In genomic region chr11:78810489-78811090, GRCh38 we compare ENCODE assay signal across 16 cellular contexts.
DNase-seq lines count a peak whose midpoint lies in the region; ATAC-seq, FAIRE-seq and TF ChIP-seq lines count a peak whose summit lies in the region.
"Had no signal": no experiment of that assay in that cellular context is flagged by ENCODE, and none has a peak within 500 bp of the region (broad histone marks: within the 10 kb centered on the region; RNA-seq: fewer than 3 reads in every experiment).

No MANE protein-coding gene starts in this region.

- H3K4me3 ChIP-seq in breast epithelium, result no peak overlapping the region
- no peak overlapping the region for H3K4me3 ChIP-seq in fibroblast of lung (replicated peaks in 1 of 4; ENCODE audit: control extremely low read depth in 1 of 4, insufficient read depth in 1 of 4, low read depth in 3 of 4, low read length in 4 of 4)
- H3K4me3 ChIP-seq in muscle layer of duodenum (ENCODE audit: low read depth in 1 of 2, low read length in 2 of 2), result no peak overlapping the region
- H3K4me3 ChIP-seq in uterus, result no peak overlapping the region
- no peak overlapping the region for H3K4me3 ChIP-seq in small intestine (ENCODE audit: low read depth in 1 of 2, low read length in 2 of 2)
- H3K4me3 ChIP-seq in PC-9, result no peak overlapping the region

- no peak overlapping the region for H3K9ac ChIP-seq in fibroblast of lung (ENCODE audit: insufficient read depth, low read length)

- no peak for FAIRE-seq in small intestine (lab: Jason Lieb, UNC)
- FAIRE-seq: H1, keratinocyte had no signal

- no peak overlapping the region for H3K4me3 Mint-ChIP-seq in MCF 10A (ENCODE audit: unreplicated experiment)
- H3K4me3 Mint-ChIP-seq: activated CD8-positive, alpha-beta memory T cell treated with anti-CD3 and anti-CD28 coated beads, Interleukin-2, amount 10 ng/mL, durations not matched to agents 7 days and 5 days; naive thymus-derived CD8-positive, alpha-beta T cell had no signal

- no peak for ATAC-seq in GM21529 (IDR thresholded peaks at IDR 0.05; ENCODE audit: unreplicated experiment)
- ATAC-seq: activated CD8-positive, alpha-beta memory T cell treated with anti-CD3 and anti-CD28 coated beads, Interleukin-2, amount 10 ng/mL, durations not matched to agents 7 days and 5 days; naive thymus-derived CD8-positive, alpha-beta T cell had no signal

- no peaks in the 10 kb centered on the region for H3K9me2 ChIP-seq in PC-9 (ENCODE audit: insufficient read depth)

- no peaks in the 10 kb centered on the region for H3K36me3 Mint-ChIP-seq in MCF 10A (ENCODE audit: insufficient read depth, unreplicated experiment)
- H3K36me3 Mint-ChIP-seq: activated CD8-positive, alpha-beta memory T cell treated with anti-CD3 and anti-CD28 coated beads, Interleukin-2, amount 10 ng/mL, durations not matched to agents 7 days and 5 days; naive thymus-derived CD8-positive, alpha-beta T cell had no signal

- TF ChIP-seq POLR2A in breast epithelium (IDR thresholded peaks at IDR 0.05), result no peak
- TF ChIP-seq POLR2A in uterus (IDR thresholded peaks at IDR 0.05), result no peak

- H3K9me3 ChIP-seq in breast epithelium (no peaks in the 10 kb centered on the region), fibroblast of lung (ENCODE audit: control insufficient read depth, insufficient read depth, low read depth, low read length) (no peaks in the 10 kb centered on the region), muscle layer of duodenum (ENCODE audit: control insufficient read depth in 1 of 2, low read length in 2 of 2) (no peaks in the 10 kb centered on the region), uterus (no peaks in the 10 kb centered on the region), small intestine (ENCODE audit: control insufficient read depth, low read depth) (no peaks in the 10 kb centered on the region), PC-9 (ENCODE audit: insufficient read depth, low read depth) (no peaks in the 10 kb centered on the region)

- H3K27ac ChIP-seq in breast epithelium (peak overlapping the region; percentile 16 to 46), fibroblast of lung (ENCODE audit: insufficient read depth, low read length) (peak overlapping the region; percentile 77), muscle layer of duodenum (ENCODE audit: low read length) (peak overlapping the region; percentile 68), uterus (peak overlapping the region; percentile 65 to 67), small intestine (ENCODE audit: low read depth in 1 of 2, low read length in 1 of 2) (peak overlapping the region in 1 of 2 donors; percentile 81), PC-9 (no peak overlapping the region)

- H3K36me3 ChIP-seq in breast epithelium, result no peaks in the 10 kb centered on the region
- no peaks in the 10 kb centered on the region for H3K36me3 ChIP-seq in fibroblast of lung (ENCODE audit: control insufficient read depth, insufficient read depth, low read length)
- no peaks in the 10 kb centered on the region for H3K36me3 ChIP-seq in muscle layer of duodenum (ENCODE audit: control insufficient read depth in 1 of 2, insufficient read depth in 2 of 2, low read length in 2 of 2)
- no peaks in the 10 kb centered on the region for H3K36me3 ChIP-seq in uterus
- H3K36me3 ChIP-seq in small intestine (ENCODE audit: control insufficient read depth in 2 of 2, insufficient read depth in 2 of 2, low read length in 2 of 2), result no peaks in the 10 kb centered on the region
- H3K36me3 ChIP-seq in PC-9 (ENCODE audit: low read depth), result no peaks in the 10 kb centered on the region

- intact Hi-C loops in breast epithelium (cut with DNase I; ENCODE audit: low total_unique reads), result no loop called here
- intact Hi-C loops in MCF 10A (cut with micrococcal nuclease), result no loop called here
- intact Hi-C loops in uterus (cut with DNase I; ENCODE audit: low total_unique reads), result loop anchor here (10.0 kb wide), 1 partner anchor 166 kb away; no protein-coding TSS in a partner anchor
- intact Hi-C loops in PC-9 (cut with micrococcal nuclease; ENCODE audit: unreplicated experiment), result no loop called here

- DNase-seq in breast epithelium (ENCODE audit: low spot score in 2 of 2) (no peak), MCF 10A (ENCODE audit: unreplicated experiment) (no peak), fibroblast of lung (ENCODE audit: low read depth in 2 of 2) (no peak), uterus (no peak), small intestine (no peak), PC-9 (no peak)
- DNase-seq: activated CD8-positive, alpha-beta memory T cell treated with anti-CD3 and anti-CD28 coated beads, Interleukin-2, amount 10 ng/mL, durations not matched to agents 7 days and 5 days; activated naive CD4-positive, alpha-beta T cell treated with Interleukin-2 at 50 U/mL for 16 hours; COR-L47; KG1; naive thymus-derived CD8-positive, alpha-beta T cell; NCI-H1694 treated with DMSO at 0.1 percent for 48 hours had no signal

- no peak overlapping the region for H3K27ac Mint-ChIP-seq in MCF 10A (ENCODE audit: low read depth, unreplicated experiment)
- H3K27ac Mint-ChIP-seq: activated CD8-positive, alpha-beta memory T cell treated with anti-CD3 and anti-CD28 coated beads, Interleukin-2, amount 10 ng/mL, durations not matched to agents 7 days and 5 days; naive thymus-derived CD8-positive, alpha-beta T cell had no signal

- no peaks in the 10 kb centered on the region for H3K4me1 ChIP-seq in breast epithelium
- peaks cover 13% of the 10 kb centered on the region for H3K4me1 ChIP-seq in fibroblast of lung (ENCODE audit: control insufficient read depth, extremely low read depth, insufficient read depth, low read length)
- H3K4me1 ChIP-seq in muscle layer of duodenum (ENCODE audit: control insufficient read depth in 1 of 2, insufficient read depth in 2 of 2, low read length in 2 of 2), result peaks cover 8 to 39% of the 10 kb centered on the region in 2 donors
- H3K4me1 ChIP-seq in uterus, result peaks cover 5% of the 10 kb centered on the region in 2 donors
- peaks cover 0 to 8% of the 10 kb centered on the region in 2 donors for H3K4me1 ChIP-seq in small intestine (ENCODE audit: control insufficient read depth in 2 of 2, insufficient read depth in 1 of 2, low read depth in 1 of 2, low read length in 1 of 2)
- no peaks in the 10 kb centered on the region for H3K4me1 ChIP-seq in PC-9 (replicated peaks; ENCODE audit: insufficient read depth)

- H3K9me3 Mint-ChIP-seq in MCF 10A (ENCODE audit: unreplicated experiment), result no peaks in the 10 kb centered on the region
- H3K9me3 Mint-ChIP-seq: naive thymus-derived CD8-positive, alpha-beta T cell had no signal

- H2AFZ ChIP-seq in fibroblast of lung (ENCODE audit: low read length), result peak overlapping the region; percentile 69
- no peak overlapping the region for H2AFZ ChIP-seq in PC-9

- CTCF ChIA-PET in MCF 10A (lab: Yijun Ruan, JAX) (interaction anchor here (0.5 to 0.7 kb wide), 2 partner anchors 57 to 241 kb away, joined by 3 to 4 read pairs; no protein-coding TSS in a partner anchor), PC-9 (lab: Charles Lee) (interaction anchor here (0.5 kb wide), 1 partner anchor 595 kb away, joined by 3 read pairs; no protein-coding TSS in a partner anchor)

- H4K20me1 ChIP-seq in fibroblast of lung (ENCODE audit: control insufficient read depth, extremely low read depth, insufficient read depth, low read length), result no peaks in the 10 kb centered on the region
- no peaks in the 10 kb centered on the region for H4K20me1 ChIP-seq in PC-9 (ENCODE audit: insufficient read depth)

- H3K79me2 ChIP-seq in fibroblast of lung (ENCODE audit: control insufficient read depth, insufficient read depth, low read length), result no peaks in the 10 kb centered on the region
- H3K79me2 ChIP-seq in PC-9 (ENCODE audit: low read depth), result no peaks in the 10 kb centered on the region

- TF ChIP-seq CTCF in breast epithelium (IDR thresholded peaks at IDR 0.05) (no peak), MCF 10A (IDR thresholded peaks at IDR 0.05; ENCODE audit: unreplicated experiment) (no peak), fibroblast of lung (conservative IDR thresholded peaks at IDR 0.05 in 1 of 2, IDR thresholded peaks at IDR 0.05 in 1 of 2; ENCODE audit: low read depth in 1 of 2, low read length in 2 of 2) (no peak), uterus (IDR thresholded peaks at IDR 0.05) (no peak), PC-9 (conservative IDR thresholded peaks at IDR 0.05) (no peak)

- no peaks in the 10 kb centered on the region for H3F3A ChIP-seq in PC-9 (ENCODE audit: insufficient read depth, low read depth)

- WGBS in small intestine, 3 donors, result 65 to 85% (median 80%) methylated on average over 9 of the region's 9 CpGs

- no peak overlapping the region for H3K4me2 ChIP-seq in fibroblast of lung (ENCODE audit: extremely low read depth, insufficient read depth, low read length)
- no peak overlapping the region for H3K4me2 ChIP-seq in PC-9

- POLR2A ChIA-PET in MCF 10A (lab: Yijun Ruan, JAX) (no interaction called here), PC-9 (lab: Charles Lee; ENCODE audit: unreplicated experiment) (no interaction called here)

- H3K4me1 Mint-ChIP-seq in MCF 10A (ENCODE audit: insufficient read depth, unreplicated experiment), result peaks cover 21% of the 10 kb centered on the region
- H3K4me1 Mint-ChIP-seq: activated CD8-positive, alpha-beta memory T cell treated with anti-CD3 and anti-CD28 coated beads, Interleukin-2, amount 10 ng/mL, durations not matched to agents 7 days and 5 days; naive thymus-derived CD8-positive, alpha-beta T cell had no signal

- BruUV-seq in MCF 10A (replicated peaks; lab: Mats Ljungman, UMichigan), result no TSS peak
- no TSS peak for BruUV-seq in PC-9 (replicated peaks; lab: Mats Ljungman, UMichigan)

- H3K27me3 ChIP-seq in breast epithelium, result no peaks in the 10 kb centered on the region
- H3K27me3 ChIP-seq in fibroblast of lung (ENCODE audit: control insufficient read depth, insufficient read depth, low read length), result no peaks in the 10 kb centered on the region
- no peaks in the 10 kb centered on the region for H3K27me3 ChIP-seq in muscle layer of duodenum (ENCODE audit: low read depth, low read length)
- no peaks in the 10 kb centered on the region for H3K27me3 ChIP-seq in uterus
- H3K27me3 ChIP-seq in small intestine (ENCODE audit: control insufficient read depth in 2 of 2, insufficient read depth in 2 of 2, low read length in 2 of 2), result no peaks in the 10 kb centered on the region
- peaks cover 54% of the 10 kb centered on the region for H3K27me3 ChIP-seq in PC-9 (ENCODE audit: insufficient read depth, low read depth)

- H3K27me3 Mint-ChIP-seq in MCF 10A (ENCODE audit: insufficient read depth, unreplicated experiment), result no peaks in the 10 kb centered on the region
